ENCODE assay signal across 1 cellular context in genomic region chr6:2957696-2958330, GRCh38.
TF ChIP-seq lines count a peak whose summit lies in the region.

No MANE protein-coding gene starts in this region.

TF ChIP-seq in HEK293T, 16 proteins besides CTCF, POLR2A, EP300 and RAD21 (continued from another document):
- TF ChIP-seq FOXA1 (IDR thresholded peaks at IDR 0.05) (no peak), ELF4 (IDR thresholded peaks at IDR 0.05) (no peak), ARNT (IDR thresholded peaks at IDR 0.05) (no peak), ZNF384 (IDR thresholded peaks at IDR 0.05) (no peak), LEF1 (IDR thresholded peaks at IDR 0.05; ENCODE audit: borderline replicate concordance) (no peak), HDGF (IDR thresholded peaks at IDR 0.05; ENCODE audit: borderline replicate concordance) (no peak), SP1 (IDR thresholded peaks at IDR 0.05) (no peak), FOXK2 (IDR thresholded peaks at IDR 0.05) (no peak), NFRKB (IDR thresholded peaks at IDR 0.05) (no peak), FOXM1 (IDR thresholded peaks at IDR 0.05; ENCODE audit: borderline replicate concordance) (no peak), L3MBTL2 (conservative IDR thresholded peaks at IDR 0.05) (no peak)
